2 cellular contexts compared by ENCODE assay signal in genomic region chr3:57655727-57656126, GRCh38.
TF ChIP-seq lines count a peak whose summit lies in the region.

No MANE protein-coding gene starts in this region.

TF ChIP-seq in HepG2, 621 proteins besides CTCF, POLR2A, EP300 and RAD21:
- TF ChIP-seq HHEX (CRISPR knock-in tag; IDR thresholded peaks at IDR 0.05) (no peak), MAFK (conservative IDR thresholded peaks at IDR 0.05 in 1 of 2, IDR thresholded peaks at IDR 0.05 in 1 of 2; ENCODE audit: low read length in 2 of 2) (peak; percentile 31 to 64; a peak in 2 of 4 replicates), MAFF (IDR thresholded peaks at IDR 0.05; ENCODE audit: low read depth, low read length) (peak; percentile 46; the same call in 1 of the 2 replicates), ZNF30 (CRISPR knock-in tag; IDR thresholded peaks at IDR 0.05) (no peak)
TF ChIP-seq in HepG2: peak in this region for 2.

TF ChIP-seq in K562, 482 proteins besides CTCF, POLR2A, EP300 and RAD21:
- TF ChIP-seq ZNF436 (CRISPR knock-in tag; IDR thresholded peaks at IDR 0.05), result no peak
- TF ChIP-seq ZNF316 (IDR thresholded peaks at IDR 0.05), result peak; percentile 60
- 0 out of 2 replicates have a peak, but pooled peaks have one; percentile 7 for TF ChIP-seq C11orf30 (IDR thresholded peaks at IDR 0.05; ENCODE audit: low read depth)
